Comparison of ENCODE assay signal across 24 cellular contexts in genomic region chr7:32410545-32410944, GRCh38.
"Had no signal": no experiment of that assay in that cellular context is flagged by ENCODE, and none has a peak within 500 bp of the region (broad histone marks: within the 10 kb centered on the region; RNA-seq: fewer than 3 reads in every experiment).

No MANE protein-coding gene starts in this region.

- FAIRE-seq: HTR-8/SVneo, RCC 7860 had no signal

- H3K9ac ChIP-seq: SK-N-SH had no signal

- H3K4me1 Mint-ChIP-seq: IgD-negative memory B cell had no signal

- H3K36me3 Mint-ChIP-seq: IgD-negative memory B cell had no signal

- H3K27ac ChIP-seq: HL-60, RWPE1 had no signal

- DNase-seq: KBM-7, MV-4-11, NCI-H1048, NCI-H1105 treated with DMSO at 0.1 percent for 48 hours, NCI-H1417 treated with DMSO at 0.1 percent for 48 hours, NCI-H146, NCI-H187, NCI-H2029, NCI-H2081 treated with DMSO at 0.1 percent for 48 hours, NCI-H2171, NCI-H226, NCI-H446, NCI-H510A, NCI-H524 treated with DMSO at 0.1 percent for 48 hours, NCI-H69, NCI-H774, SHP77, SK-N-SH, SW 1271 had no signal

- H3K4me3 Mint-ChIP-seq: IgD-negative memory B cell had no signal

- H3K4me2 ChIP-seq: SK-N-SH had no signal

- H3K9me3 ChIP-seq: SK-N-SH had no signal

- H3K27ac Mint-ChIP-seq: IgD-negative memory B cell had no signal
